ENCODE assay signal across 8 cellular contexts in genomic region chr3:100260081-100260684, GRCh38. TPM values are rescaled to one million over a fixed set of nuclear protein-coding genes. Genes with fewer than 3 reads are reported as not detected.
DNase-seq lines count a peak whose midpoint lies in the region; ATAC-seq, FAIRE-seq and TF ChIP-seq lines count a peak whose summit lies in the region.

No MANE protein-coding gene starts in this region.

- H3K36me3 Mint-ChIP-seq in endodermal cell (ENCODE audit: low read depth), result no peaks in the 10 kb centered on the region

- WGBS in endodermal cell (ENCODE audit: insufficient coverage in 1 of 2, insufficient read length in 1 of 2), 2 experiments, result 33 to 54% methylated on average over 12 to 18 of the region's 18 CpGs
- WGBS in aorta, 2 donors, result 5 to 6% methylated on average over 18 of the region's 18 CpGs

- no peaks in the 10 kb centered on the region for H3K27me3 ChIP-seq in AG04450 (ENCODE audit: control insufficient read depth, insufficient read depth, low read length)
- H3K27me3 ChIP-seq in SJSA1 (replicated peaks), result no peaks in the 10 kb centered on the region
- no peaks in the 10 kb centered on the region for H3K27me3 ChIP-seq in endodermal cell (ENCODE audit: control insufficient read depth, insufficient read depth, low read length, poor library complexity, severe bottlenecking)
- no peaks in the 10 kb centered on the region for H3K27me3 ChIP-seq in mononuclear cell (ENCODE audit: insufficient read depth, low read length)
- H3K27me3 ChIP-seq in aorta (ENCODE audit: control insufficient read depth in 1 of 2, insufficient read depth in 2 of 2, low read length in 1 of 2), result no peaks in the 10 kb centered on the region

- no peak for DNase-seq in AG04450 (ENCODE audit: low read depth, low spot score)
- no peak for DNase-seq in GM12892 (ENCODE audit: insufficient read length)
- no peak for DNase-seq in SJSA1 (ENCODE audit: low read depth in 1 of 2, low spot score in 2 of 2)
- DNase-seq in endodermal cell, result peak; percentile 69
- DNase-seq in aorta, result peak; percentile 79 to 84

- ATAC-seq in aorta (ENCODE audit: low FRiP score) (peak; percentile 72), HG03175 (IDR thresholded peaks at IDR 0.05; ENCODE audit: unreplicated experiment) (no peak), HG03565 (IDR thresholded peaks at IDR 0.05; ENCODE audit: unreplicated experiment) (no peak)

- peaks cover 3% of the 10 kb centered on the region; the same call in 1 of the 2 replicates for H3K9me3 ChIP-seq in AG04450 (ENCODE audit: control insufficient read depth, insufficient read depth, low read length)
- H3K9me3 ChIP-seq in SJSA1 (replicated peaks), result no peaks in the 10 kb centered on the region
- no peaks in the 10 kb centered on the region for H3K9me3 ChIP-seq in endodermal cell (ENCODE audit: control insufficient read depth, low read length)
- no peaks in the 10 kb centered on the region for H3K9me3 ChIP-seq in mononuclear cell (ENCODE audit: low read depth, low read length)
- no peaks in the 10 kb centered on the region for H3K9me3 ChIP-seq in aorta (ENCODE audit: control insufficient read depth, low read length)

- H3K9ac ChIP-seq in endodermal cell (ENCODE audit: extremely low read depth, low read length, poor library complexity, severe bottlenecking), result no peak overlapping the region

- H3K36me3 ChIP-seq in SJSA1 (peaks cover 3% of the 10 kb centered on the region; the same call in 1 of the 2 replicates), endodermal cell (ENCODE audit: control insufficient read depth, insufficient read depth, low read length) (no peaks in the 10 kb centered on the region), aorta (ENCODE audit: control insufficient read depth in 1 of 2, insufficient read depth in 2 of 2, low read length in 1 of 2) (no peaks in the 10 kb centered on the region)

- H3K4me3 ChIP-seq in AG04450 (ENCODE audit: low read depth, low read length) (peak overlapping the region; percentile 51), SJSA1 (peak overlapping the region; percentile 80), endodermal cell (ENCODE audit: low read length) (peak overlapping the region; percentile 98), mononuclear cell (ENCODE audit: low read length) (peak overlapping the region; percentile 97), aorta (ENCODE audit: low read length in 2 of 2) (no peak overlapping the region)

- no peaks in the 10 kb centered on the region for H3K27me3 Mint-ChIP-seq in endodermal cell (ENCODE audit: insufficient read depth)

- H3K4me1 ChIP-seq in SJSA1 (replicated peaks), result peaks cover 21% of the 10 kb centered on the region
- peaks cover 5% of the 10 kb centered on the region for H3K4me1 ChIP-seq in endodermal cell (ENCODE audit: control insufficient read depth, insufficient read depth, low read length)
- H3K4me1 ChIP-seq in mononuclear cell (ENCODE audit: insufficient read depth, low read length), result peaks cover 26% of the 10 kb centered on the region
- peaks cover 0 to 4% of the 10 kb centered on the region in 2 donors for H3K4me1 ChIP-seq in aorta (ENCODE audit: control insufficient read depth in 1 of 2, insufficient read depth in 2 of 2, low read length in 2 of 2)

- CTCF ChIA-PET in AG04450 (lab: Charles Lee), result interaction anchor here (0.9 to 1.4 kb wide), 4 partner anchors 186 to 428 kb away, joined by 3 to 14 read pairs (median 3); no protein-coding TSS in a partner anchor

- H3K27ac ChIP-seq in AG04450 (ENCODE audit: low read depth, low read length) (peak overlapping the region; percentile 72), SJSA1 (peak overlapping the region; percentile 50), endodermal cell (ENCODE audit: low read depth, low read length) (no peak overlapping the region), aorta (ENCODE audit: low read depth in 1 of 2, low read length in 2 of 2) (peak overlapping the region; percentile 38 to 49)

- no peak for TF ChIP-seq POLR2A in GM12892 (IDR thresholded peaks at IDR 0.05; ENCODE audit: low read depth, low read length)

- POLR2A ChIA-PET in AG04450 (lab: Yijun Ruan, JAX), result interaction anchor here (0.7 to 1.7 kb wide), 9 partner anchors 9 to 413 kb away, joined by 3 to 18 read pairs (median 4); no protein-coding TSS in a partner anchor

- intact Hi-C loops in aorta (cut with DNase I), result no loop called here

- no peaks in the 10 kb centered on the region for H3K9me3 Mint-ChIP-seq in endodermal cell

- peak; percentile 26 for TF ChIP-seq CTCF in AG04450 (IDR thresholded peaks at IDR 0.05; ENCODE audit: low read depth, low read length)
- TF ChIP-seq CTCF in endodermal cell (conservative IDR thresholded peaks at IDR 0.05), result peak; percentile 61

- H3K4me1 Mint-ChIP-seq in endodermal cell, result peaks cover 42% of the 10 kb centered on the region

- FAIRE-seq in GM12892 (lab: Jason Lieb, UNC), result peak; percentile 5

- H3K27ac Mint-ChIP-seq in endodermal cell, result peak overlapping the region; percentile 97

- H3K4me3 Mint-ChIP-seq in endodermal cell, result peak overlapping the region; percentile 91

RNA-seq across cellular contexts. Expression of gene TBC1D23, which starts 0.6 kb away (rescaled TPM):
- polyA plus RNA-seq in AG04450 (2011; rRNA removed), result 46.8 and 65.7 TPM in 2 replicates
- 36.6 and 57.9 TPM in 2 replicates for polyA minus RNA-seq in AG04450 (2011; rRNA and poly(A)+ RNA removed)
- 10.2 TPM for polyA plus RNA-seq in GM12892 (2012; ENCODE audit: missing spikeins)
- 22.5 and 35.3 TPM in 2 replicates for total RNA-seq in SJSA1 (2014; rRNA removed; shearing (Covaris generic))
- total RNA-seq in endodermal cell, result 10 to 100 TPM; 30.9 to 32.0 TPM
- polyA plus RNA-seq in endodermal cell (2013, experiment 1 of 2), result 22.8 TPM
- polyA plus RNA-seq in endodermal cell (2013, experiment 2 of 2), result 24.5 TPM
- 43.4 TPM for total RNA-seq in mononuclear cell
- 10 to 100 TPM; 44.1 to 59.3 TPM for total RNA-seq in aorta
- polyA plus RNA-seq in aorta, result 10 to 100 TPM; 19.5 to 22.5 TPM

Comparison
In these comparisons a context has a peak if more than half of its experiments do, and no peak if none do; other contexts are left out.
1. DNase-seq: peak in endodermal cell (single experiment) and aorta (2 of 2); none in AG04450 (single experiment), GM12892 (single experiment) and SJSA1 (0 of 2).
2. H3K4me3 ChIP-seq: peak in AG04450 (single experiment), SJSA1 (single experiment), endodermal cell (single experiment) and mononuclear cell (single experiment); none in aorta (0 of 2).